Comparison of ENCODE assay signal across 8 cellular contexts in the genomic region with DNA sequence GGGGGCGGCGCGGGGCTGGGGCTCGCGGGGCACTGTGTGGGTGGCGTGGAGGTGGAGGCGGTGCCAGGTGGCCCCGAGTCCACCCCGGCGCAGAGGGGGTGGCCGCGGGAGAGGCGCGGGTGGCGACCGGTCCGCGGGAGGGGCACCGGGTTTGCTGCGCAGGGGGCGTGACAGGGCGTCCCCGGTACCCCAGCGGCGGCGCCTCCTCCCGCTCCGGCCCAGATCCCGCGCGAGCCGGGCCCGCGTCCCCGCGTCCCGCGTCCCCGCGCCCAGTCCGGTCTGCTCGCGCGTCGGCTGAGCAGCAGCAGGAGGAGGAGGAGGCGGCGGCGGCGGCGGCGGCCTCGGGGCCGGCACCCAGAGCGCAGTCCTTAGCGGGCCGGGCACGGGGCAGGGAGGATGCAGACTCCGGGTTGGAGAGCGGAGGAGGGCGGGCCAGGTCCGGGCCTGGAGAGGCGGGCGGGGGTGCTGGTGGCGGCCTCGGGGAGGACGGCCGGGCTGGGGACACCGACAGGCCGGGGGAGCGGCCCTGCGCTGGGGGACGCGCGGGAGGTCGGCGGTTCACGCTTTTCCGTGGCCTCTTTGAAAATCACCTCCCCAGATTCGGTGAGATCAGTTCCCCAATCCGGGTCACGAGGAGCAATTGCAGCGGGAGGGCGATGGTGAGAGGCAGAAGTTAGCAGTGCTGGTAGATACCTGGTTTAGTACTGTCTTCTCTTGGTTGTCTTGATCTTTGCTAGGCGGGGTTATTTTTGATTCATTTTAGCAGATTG. TPM values are rescaled to one million over a fixed set of nuclear protein-coding genes. Genes with fewer than 3 reads are reported as not detected.
DNase-seq lines count a peak whose midpoint lies in the region; ATAC-seq and TF ChIP-seq lines count a peak whose summit lies in the region.

No MANE protein-coding gene starts in this region.

- WGBS in right lobe of liver (ENCODE audit: insufficient coverage, low coverage, low lambda C conversion rate, missing lambda C conversion rate), result under 1% methylated on average over 27 of the region's 84 CpGs

- peaks cover 0 to 46% (median 21%) of the 10 kb centered on the region in 4 donors for H3K4me1 ChIP-seq in right lobe of liver

- in situ Hi-C loops in ACHN (cut with HindIII; ENCODE audit: low pct_ligation_motif_present, low pct_unique_long_range_greater_than_20kb, low sequenced_read_pairs), result no loop called here

- H3K27me3 Mint-ChIP-seq in activated B cell treated with CpG ODN at 0.5 μM for 24 hours, result no peaks in the 10 kb centered on the region

- CTCF ChIA-PET in activated B cell treated with CpG ODN at 0.5 μM for 24 hours (lab: Charles Lee), result interaction anchor here (0.8 to 1.7 kb wide), 10 partner anchors 12 to 125 kb away, joined by 3 to 8 read pairs (median 4); no protein-coding TSS in a partner anchor

- peak overlapping the region; percentile 83 for H3K4me3 Mint-ChIP-seq in activated B cell treated with CpG ODN at 0.5 μM for 24 hours

- peak overlapping the region; percentile 89 for H3K27ac Mint-ChIP-seq in activated B cell treated with CpG ODN at 0.5 μM for 24 hours

- H3K36me3 Mint-ChIP-seq in activated B cell treated with CpG ODN at 0.5 μM for 24 hours (ENCODE audit: low read depth), result peaks cover 6% of the 10 kb centered on the region

- ATAC-seq in GM18508 (IDR thresholded peaks at IDR 0.05; ENCODE audit: insufficient read depth, unreplicated experiment), result peak; percentile 70
- ATAC-seq in HG02885 (IDR thresholded peaks at IDR 0.05; ENCODE audit: poor library complexity, unreplicated experiment), result peak; percentile 60
- ATAC-seq in activated B cell treated with CpG ODN at 0.5 μM for 24 hours (ENCODE audit: low read depth), result peak; percentile 59
- ATAC-seq in right lobe of liver, result peak; percentile 41 to 67 (median 48)

- DNase-seq in ACHN, result peak; percentile 61
- peak; percentile 52 for DNase-seq in NCI-H1694 treated with DMSO at 0.1 percent for 48 hours (lab: John Stamatoyannopoulos, UW)
- DNase-seq in activated B cell treated with CpG ODN at 0.5 μM for 24 hours, result peak; percentile 69
- DNase-seq in dermis blood vessel endothelial cell, result peak; percentile 78
- peak; percentile 69 to 75 (median 74) for DNase-seq in right lobe of liver
- DNase-seq in stimulated activated CD8-positive, alpha-beta memory T cell treated with anti-CD3 and anti-CD28 coated beads, Interleukin-12 subunit alpha, Interleukin-12 subunit beta, amount 100 ng/mL, for 4 hours (ENCODE audit: low read depth), result peak; percentile 16

- H3K9me3 Mint-ChIP-seq in activated B cell treated with CpG ODN at 0.5 μM for 24 hours, result no peaks in the 10 kb centered on the region

- peak overlapping the region; percentile 84 to 94 (median 91) for H3K27ac ChIP-seq in right lobe of liver

- no peaks in the 10 kb centered on the region for H3K36me3 ChIP-seq in right lobe of liver

- no peaks in the 10 kb centered on the region for H3K9me3 ChIP-seq in right lobe of liver

- peak; percentile 70 for TF ChIP-seq POLR2A in right lobe of liver (IDR thresholded peaks at IDR 0.05)

- peaks cover 55% of the 10 kb centered on the region for H3K4me1 Mint-ChIP-seq in activated B cell treated with CpG ODN at 0.5 μM for 24 hours

- H3K4me3 ChIP-seq in right lobe of liver, result peak overlapping the region; percentile 56 to 75 (median 73)

- no peaks in the 10 kb centered on the region for H3K27me3 ChIP-seq in right lobe of liver

- intact Hi-C loops in activated B cell treated with CpG ODN at 0.5 μM for 24 hours (cut with micrococcal nuclease) (loop anchor here (1.0 to 2.0 kb wide), 8 partner anchors 10 to 520 kb away; a partner anchor contains a TSS), right lobe of liver (cut with DNase I) (no loop called here)

- POLR2A ChIA-PET in activated B cell treated with CpG ODN at 0.5 μM for 24 hours (lab: Charles Lee), result interaction anchor here (0.7 to 4.1 kb wide), 21 partner anchors 11 to 142 kb away, joined by 3 to 101 read pairs (median 4); no protein-coding TSS in a partner anchor

- TF ChIP-seq CTCF in activated B cell treated with CpG ODN at 0.5 μM for 24 hours (IDR thresholded peaks at IDR 0.05), result no peak
- no peak for TF ChIP-seq CTCF in right lobe of liver (IDR thresholded peaks at IDR 0.05)

RNA-seq across cellular contexts. Expression of a gene that starts 1.6 kb away (rescaled TPM):
- 191 and 223 TPM in 2 replicates for total RNA-seq in activated B cell treated with CpG ODN at 0.5 μM for 24 hours
- 190 and 204 TPM in 2 replicates for total RNA-seq in dermis blood vessel endothelial cell
- 10 to 100 TPM; 34.7 to 63.5 (median 50.2) TPM for total RNA-seq in right lobe of liver

Comparison
In these comparisons a context has a peak if more than half of its experiments do, and no peak if none do; other contexts are left out.
1. Peak in every context shown above with its lines: DNase-seq, ATAC-seq, H3K4me3 ChIP-seq and H3K27ac ChIP-seq.
2. DNase-seq: peak in every context shown above with its lines; median percentile 78 in dermis blood vessel endothelial cell; 74 in right lobe of liver; 69 in activated B cell treated with CpG ODN at 0.5 μM for 24 hours; 61 in ACHN; 52 in NCI-H1694 treated with DMSO at 0.1 percent for 48 hours; 16 in stimulated activated CD8-positive, alpha-beta memory T cell treated with anti-CD3 and anti-CD28 coated beads, Interleukin-12 subunit alpha, Interleukin-12 subunit beta, amount 100 ng/mL, for 4 hours.